ENCODE assay signal across 12 cellular contexts in the genomic region with DNA sequence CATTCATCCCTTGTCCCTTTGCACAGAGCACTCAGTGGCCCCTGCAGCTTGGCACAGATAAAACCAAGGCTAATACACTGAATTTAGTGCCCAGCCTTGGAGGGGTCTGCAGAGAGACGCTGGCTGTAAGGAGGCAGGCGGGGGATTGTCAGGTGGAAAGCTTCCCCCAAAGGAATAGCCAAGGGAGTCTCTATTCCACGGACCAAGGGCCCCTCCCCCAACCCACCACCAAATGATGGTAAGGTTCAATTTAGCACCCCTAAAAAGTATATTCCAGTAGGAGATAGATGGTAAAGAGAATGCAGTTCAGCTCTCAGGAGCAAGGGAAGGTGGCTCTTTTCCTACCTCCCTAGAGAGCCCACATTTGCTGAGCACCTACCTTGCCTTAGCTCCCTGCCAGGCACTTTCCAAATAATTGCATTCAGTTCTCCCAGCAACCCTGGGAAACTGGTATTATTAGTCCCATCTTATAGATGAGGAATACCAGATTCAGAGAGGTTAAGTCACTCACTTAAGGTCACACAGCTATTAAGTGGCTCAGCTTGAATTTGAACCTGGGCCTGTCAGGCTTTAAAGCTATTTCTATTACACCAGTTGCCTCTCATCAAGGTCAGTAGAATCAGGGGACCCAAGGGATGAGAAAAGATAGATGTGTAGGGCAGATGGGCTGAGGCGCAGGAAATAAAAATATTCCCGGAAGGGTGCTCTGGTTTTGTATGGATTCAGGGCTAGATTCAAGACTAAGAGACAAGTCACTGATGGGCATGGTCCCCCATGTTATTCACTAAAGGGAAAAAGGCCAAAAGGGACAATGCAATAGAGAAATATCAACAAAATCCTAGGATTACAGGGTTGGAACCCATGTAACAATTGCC. TPM values are rescaled to one million over a fixed set of nuclear protein-coding genes. Genes with fewer than 3 reads are reported as not detected.
A peak's percentile ranks its signal among the peaks of the same experiment; 100 is the strongest.
DNase-seq lines count a peak whose midpoint lies in the region; ATAC-seq lines count a peak whose summit lies in the region.
"Had no signal": no experiment of that assay in that cellular context is flagged by ENCODE, and none has a peak within 500 bp of the region (broad histone marks: within the 10 kb centered on the region; RNA-seq: fewer than 3 reads in every experiment).

No MANE protein-coding gene starts in this region.

- WGBS in right cardiac atrium: 73% methylated on average over 5 of the region's 5 CpGs
- WGBS in aorta, 2 donors: 28 to 38% methylated on average over 5 of the region's 5 CpGs

- intact Hi-C loops in right cardiac atrium (cut with DNase I): loop anchor here in 2 of 4 donors (10.0 kb wide), 2 partner anchors 107 to 127 kb away; no protein-coding TSS in a partner anchor
- intact Hi-C loops in left ventricle myocardium superior (cut with micrococcal nuclease): no loop called here
- intact Hi-C loops in posterior vena cava (cut with DNase I): loop anchor here in 1 of 2 donors (10.0 kb wide), 1 partner anchor 107 kb away; no protein-coding TSS in a partner anchor
- intact Hi-C loops in aorta (cut with DNase I): loop anchor here in 1 of 2 donors (2.0 to 5.0 kb wide), 2 partner anchors 105 to 221 kb away; no protein-coding TSS in a partner anchor

- no peaks in the 10 kb centered on the region for H3K27me3 ChIP-seq in right cardiac atrium (ENCODE audit: control insufficient read depth, insufficient read depth)
- peaks cover 86% of the 10 kb centered on the region for H3K27me3 ChIP-seq in iPS-15b (ENCODE audit: control insufficient read depth, insufficient read depth, low read length)
- no peaks in the 10 kb centered on the region for H3K27me3 ChIP-seq in aorta (ENCODE audit: control insufficient read depth in 1 of 2, insufficient read depth in 2 of 2, low read length in 1 of 2)

- H3K27ac ChIP-seq in right cardiac atrium (ENCODE audit: low read length) (peak overlapping the region; percentile 22), aorta (ENCODE audit: low read depth in 1 of 2, low read length in 2 of 2) (peak overlapping the region; percentile 95 to 99)

- H3K36me3 ChIP-seq in iPS-15b (ENCODE audit: control insufficient read depth, insufficient read depth, low read length): no peaks in the 10 kb centered on the region
- no peaks in the 10 kb centered on the region for H3K36me3 ChIP-seq in aorta (ENCODE audit: control insufficient read depth in 1 of 2, insufficient read depth in 2 of 2, low read length in 1 of 2)

- ATAC-seq in right cardiac atrium (no peak), left ventricle myocardium superior (no peak), aorta (ENCODE audit: low FRiP score) (no peak), HG03159 (IDR thresholded peaks at IDR 0.05; ENCODE audit: unreplicated experiment) (no peak), esophagus mucosa (no peak)
- ATAC-seq: activated CD4-positive, CD25-positive, alpha-beta regulatory T cell treated with anti-CD3 and anti-CD28 coated beads, Interleukin-2, amount 50 U/mL, for 24 hours had no signal

- H3K4me1 ChIP-seq in right cardiac atrium (ENCODE audit: control insufficient read depth, insufficient read depth, low read length) (peaks cover 5% of the 10 kb centered on the region), iPS-15b (ENCODE audit: control insufficient read depth, insufficient read depth, low read length) (peaks cover 11% of the 10 kb centered on the region), aorta (ENCODE audit: control insufficient read depth in 1 of 2, insufficient read depth in 2 of 2, low read length in 2 of 2) (peaks cover 2 to 4% of the 10 kb centered on the region in 2 donors)

- DNase-seq in right cardiac atrium: no peak
- no peak for DNase-seq in left ventricle myocardium superior
- peak; percentile 64 for DNase-seq in posterior vena cava (ENCODE audit: low spot score)
- DNase-seq in aorta: peak; percentile 38 to 52
- DNase-seq in activated T-cell treated with anti-CD3 and anti-CD28 coated beads for 4 hours: no peak
- DNase-seq: NCI-H446; stimulated activated CD4-positive, alpha-beta T cell treated with anti-CD3 and anti-CD28 coated beads, Interleukin-1b, Interleukin-23, amount 100 ng/mL, for 48 hours; stimulated activated naive CD4-positive, alpha-beta T cell had no signal

- no peak overlapping the region for H3K4me3 ChIP-seq in right cardiac atrium (ENCODE audit: low read length)
- peak overlapping the region; percentile 46 for H3K4me3 ChIP-seq in iPS-15b (ENCODE audit: low read depth, low read length)
- no peak overlapping the region for H3K4me3 ChIP-seq in aorta (ENCODE audit: low read length in 2 of 2)

- no peak overlapping the region for H3K9ac ChIP-seq in iPS-15b (ENCODE audit: low read depth, low read length)

- H3K9me3 ChIP-seq in right cardiac atrium (ENCODE audit: control insufficient read depth, low read length) (no peaks in the 10 kb centered on the region), iPS-15b (ENCODE audit: control insufficient read depth, insufficient read depth, low read length) (no peaks in the 10 kb centered on the region), aorta (ENCODE audit: control insufficient read depth, low read length) (no peaks in the 10 kb centered on the region)

RNA-seq across cellular contexts. Expression of gene ZFHX3, which starts 20.0 kb away (rescaled TPM):
- 10 to 100 TPM in 2 of 4 donors, 1 to 10 TPM in 2; 9.1 to 18.2 (median 11.0) TPM for total RNA-seq in right cardiac atrium
- 4.3 TPM for polyA plus RNA-seq in right cardiac atrium
- 8.1 TPM for total RNA-seq in left ventricle myocardium superior
- 10 to 100 TPM; 40.8 to 43.7 TPM for total RNA-seq in posterior vena cava
- 10 to 100 TPM; 67.4 to 96.9 TPM for total RNA-seq in aorta
- 1 to 10 TPM; 4.3 to 8.0 TPM for polyA plus RNA-seq in aorta
- 3.9 TPM for total RNA-seq in esophagus mucosa

Comparison
In these comparisons a context has a peak if more than half of its experiments do, and no peak if none do; other contexts are left out.
1. DNase-seq: peak in posterior vena cava (single experiment) and aorta (2 of 2); none in right cardiac atrium (0 of 3), left ventricle myocardium superior (single experiment) and activated T-cell treated with anti-CD3 and anti-CD28 coated beads for 4 hours (single experiment).